ENCODE assay signal across 8 cellular contexts in genomic region chr22:42553475-42554361, GRCh38. TPM values are rescaled to one million over a fixed set of nuclear protein-coding genes. Genes with fewer than 3 reads are reported as not detected.
A peak's percentile ranks its signal among the peaks of the same experiment; 100 is the strongest.
DNase-seq lines count a peak whose midpoint lies in the region; ATAC-seq and TF ChIP-seq lines count a peak whose summit lies in the region.

SERHL2 (plus strand) TSS chr22:42553956; CDS start chr22:42554021, 65 bp downstream.

- ATAC-seq in HG03045 (IDR thresholded peaks at IDR 0.05; ENCODE audit: unreplicated experiment): peak; percentile 65
- ATAC-seq in mucosa of descending colon: peak; percentile 96
- ATAC-seq in GM18520 (IDR thresholded peaks at IDR 0.05; ENCODE audit: unreplicated experiment): no peak

- H3K4me1 ChIP-seq in mucosa of descending colon (ENCODE audit: low read depth): peaks cover 11% of the 10 kb centered on the region

- peaks cover 9% of the 10 kb centered on the region for H3K9me3 ChIP-seq in mucosa of descending colon

- H3K27ac ChIP-seq in epithelial cell of prostate: no peak within 1 kb of the TSS

- TF ChIP-seq CTCF in GM12865 (IDR thresholded peaks at IDR 0.05; ENCODE audit: insufficient read depth, low read depth, low read length, missing control alignments) (no peak), mucosa of descending colon (IDR thresholded peaks at IDR 0.05) (no peak)

- peak; percentile 77 for DNase-seq in GM12865 (ENCODE audit: low read depth)
- DNase-seq in NOMO-1 (lab: John Stamatoyannopoulos, UW; ENCODE audit: unreplicated experiment in 2 of 2): peak; percentile 74 to 86
- DNase-seq in activated T-cell treated with anti-CD3 and anti-CD28 coated beads for 24 hours (ENCODE audit: low read depth): peak; percentile 78
- DNase-seq in epithelial cell of prostate (ENCODE audit: low read depth, low spot score): peak; percentile 14
- DNase-seq in mucosa of descending colon: peak; percentile 93 to 99 (median 97)
- DNase-seq in stimulated activated CD8-positive, alpha-beta memory T cell treated with anti-CD3 and anti-CD28 coated beads, Interleukin-2, amount 100 ng/mL, for 1 hour (ENCODE audit: low read depth in 2 of 2): peak; percentile 56

- intact Hi-C loops in mucosa of descending colon (cut with DNase I, micrococcal nuclease): no loop called here

- H3K4me3 ChIP-seq in GM12865 (ENCODE audit: low read depth, low read length) (peak within 1 kb of the TSS; percentile 26), mucosa of descending colon (no peak within 1 kb of the TSS)

- H3K36me3 ChIP-seq in mucosa of descending colon (ENCODE audit: low read depth): no peaks in the 10 kb centered on the region

RNA-seq across cellular contexts. Expression of gene SERHL2, which starts in this region (rescaled TPM):
- total RNA-seq in mucosa of descending colon: 1 to 10 TPM in 1 of 3 donors, under 1 TPM in 2; 0.52 to 2.5 (median 0.89) TPM

Comparison
In these comparisons a context has a peak if more than half of its experiments do, and no peak if none do; other contexts are left out.
1. DNase-seq: peak in every context shown above with its lines; median percentile 97 in mucosa of descending colon; 80 in NOMO-1; 78 in activated T-cell treated with anti-CD3 and anti-CD28 coated beads for 24 hours; 77 in GM12865; 56 in stimulated activated CD8-positive, alpha-beta memory T cell treated with anti-CD3 and anti-CD28 coated beads, Interleukin-2, amount 100 ng/mL, for 1 hour; 14 in epithelial cell of prostate.